Comparison of ENCODE assay signal across 18 cellular contexts in the genomic region with DNA sequence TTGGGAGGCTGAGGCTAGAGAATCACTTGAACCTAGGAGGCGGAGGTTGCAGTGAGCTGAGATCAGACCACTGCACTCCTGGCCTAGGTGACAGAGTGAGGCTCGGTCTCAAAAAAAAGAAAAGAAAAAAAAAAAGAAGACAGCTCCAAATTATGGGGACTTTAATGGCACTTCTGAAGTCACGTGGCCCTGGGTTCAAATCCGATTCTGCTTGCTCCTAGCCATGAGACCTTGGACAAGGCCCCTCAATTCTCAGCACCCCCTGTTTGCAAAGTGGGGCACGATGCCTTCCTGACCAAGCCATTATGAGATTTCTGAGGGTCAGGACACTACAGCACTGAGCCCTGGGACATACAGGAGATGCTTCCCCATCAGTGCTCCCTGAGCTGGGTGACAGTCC. TPM values are rescaled to one million over a fixed set of nuclear protein-coding genes. Genes with fewer than 3 reads are reported as not detected.
DNase-seq lines count a peak whose midpoint lies in the region; ATAC-seq and TF ChIP-seq lines count a peak whose summit lies in the region.
"Had no signal": no experiment of that assay in that cellular context is flagged by ENCODE, and none has a peak within 500 bp of the region (broad histone marks: within the 10 kb centered on the region; RNA-seq: fewer than 3 reads in every experiment).

No MANE protein-coding gene starts in this region.

- no peak for ATAC-seq in gastroesophageal sphincter
- no peak for ATAC-seq in GM18498 (IDR thresholded peaks at IDR 0.05; ENCODE audit: unreplicated experiment)
- ATAC-seq: GM23338 had no signal

- H3K27me3 Mint-ChIP-seq in activated CD4-positive, alpha-beta T cell treated with anti-CD3 and anti-CD28 coated beads, Interleukin-2, amount 10 ng/mL, durations not matched to agents 7 days and 5 days = peaks cover 2% of the 10 kb centered on the region

- TF ChIP-seq POLR2A in gastroesophageal sphincter (IDR thresholded peaks at IDR 0.05) = no peak
- no peak for TF ChIP-seq POLR2A in spleen (IDR thresholded peaks at IDR 0.05)

- H3K36me3 Mint-ChIP-seq in activated CD4-positive, alpha-beta T cell treated with anti-CD3 and anti-CD28 coated beads, Interleukin-2, amount 10 ng/mL, durations not matched to agents 7 days and 5 days (ENCODE audit: low read depth) = peaks cover 12% of the 10 kb centered on the region

- intact Hi-C loops in spleen (cut with DNase I; ENCODE audit: low total_unique reads) = no loop called here

- CTCF ChIA-PET in activated CD4-positive, alpha-beta T cell treated with anti-CD3 and anti-CD28 coated beads, Interleukin-2, amount 10 ng/mL, durations not matched to agents 7 days and 5 days (lab: Charles Lee) = interaction anchor here (0.8 to 3.1 kb wide), 5 partner anchors 9 to 121 kb away, joined by 3 to 17 read pairs (median 3); a partner anchor contains a TSS

- 96 to 100% methylated on average over 2 to 4 of the region's 5 CpGs for WGBS in gastroesophageal sphincter (ENCODE audit: low coverage in 1 of 2), 2 donors
- WGBS in spleen, 5 donors = 84 to 97% (median 86%) methylated on average over 5 of the region's 5 CpGs

- peak overlapping the region; percentile 81 for H3K27ac ChIP-seq in WERI-Rb-1
- H3K27ac ChIP-seq in gastroesophageal sphincter = peak overlapping the region in 3 of 4 donors; percentile 19 to 86 (median 86)
- peak overlapping the region; percentile 58 to 91 (median 86) for H3K27ac ChIP-seq in spleen

- H3K9me3 Mint-ChIP-seq in activated CD4-positive, alpha-beta T cell treated with anti-CD3 and anti-CD28 coated beads, Interleukin-2, amount 10 ng/mL, durations not matched to agents 7 days and 5 days = peaks cover 4% of the 10 kb centered on the region

- no peak overlapping the region for H3K4me3 ChIP-seq in WERI-Rb-1 (ENCODE audit: low read depth, low read length)
- no peak overlapping the region for H3K4me3 ChIP-seq in gastroesophageal sphincter
- no peak overlapping the region for H3K4me3 ChIP-seq in spleen
- H3K4me3 ChIP-seq: GM23338 had no signal

- H3K27ac Mint-ChIP-seq in activated CD4-positive, alpha-beta T cell treated with anti-CD3 and anti-CD28 coated beads, Interleukin-2, amount 10 ng/mL, durations not matched to agents 7 days and 5 days = peak overlapping the region; percentile 50
- H3K27ac Mint-ChIP-seq: GM23338 had no signal

- no peak for DNase-seq in activated CD4-positive, alpha-beta T cell treated with anti-CD3 and anti-CD28 coated beads, Interleukin-2, amount 10 ng/mL, durations not matched to agents 7 days and 5 days
- no peak for DNase-seq in activated CD4-positive, alpha-beta T cell treated with anti-CD3 and anti-CD28 coated beads for 1 hour
- DNase-seq in WERI-Rb-1 = no peak
- DNase-seq in spleen = no peak
- no peak for DNase-seq in iPS-NIHi7 (ENCODE audit: extremely low spot score)
- no peak for DNase-seq in NCI-H2227 (lab: John Stamatoyannopoulos, UW; ENCODE audit: unreplicated experiment)
- DNase-seq: activated CD4-positive, CD25-positive, alpha-beta regulatory T cell treated with anti-CD3 and anti-CD28 coated beads, Interleukin-2, amount 50 U/mL, for 72 hours; COR-L47; GDM1; NCI-H1417; nephron progenitor cell; sigmoid colon; stimulated activated CD4-positive, alpha-beta T cell treated with anti-CD3 and anti-CD28 coated beads, Interleukin-4, amount 100 ng/mL, for 24 hours had no signal

- H3K36me3 ChIP-seq in WERI-Rb-1 (no peaks in the 10 kb centered on the region), gastroesophageal sphincter (peaks cover 0 to 5% of the 10 kb centered on the region in 2 donors), spleen (peaks cover 0 to 8% (median 0%) of the 10 kb centered on the region in 6 donors)
- H3K36me3 ChIP-seq: breast epithelium, sigmoid colon had no signal

- H3K27me3 ChIP-seq in WERI-Rb-1 (ENCODE audit: insufficient read depth, low read depth, severe bottlenecking) (no peaks in the 10 kb centered on the region), gastroesophageal sphincter (no peaks in the 10 kb centered on the region), spleen (replicated peaks in 1 of 7) (no peaks in the 10 kb centered on the region)
- H3K27me3 ChIP-seq: breast epithelium, sigmoid colon had no signal

- H3K9me3 ChIP-seq in WERI-Rb-1 (ENCODE audit: severe bottlenecking) (peaks cover 2% of the 10 kb centered on the region), gastroesophageal sphincter (no peaks in the 10 kb centered on the region), spleen (peaks cover 0 to 1% (median 0%) of the 10 kb centered on the region in 8 donors)
- H3K9me3 ChIP-seq: breast epithelium, sigmoid colon had no signal

- H3K4me3 Mint-ChIP-seq in activated CD4-positive, alpha-beta T cell treated with anti-CD3 and anti-CD28 coated beads, Interleukin-2, amount 10 ng/mL, durations not matched to agents 7 days and 5 days = peak overlapping the region; percentile 40
- H3K4me3 Mint-ChIP-seq: GM23338, nephron progenitor cell had no signal

- H3K4me1 Mint-ChIP-seq in activated CD4-positive, alpha-beta T cell treated with anti-CD3 and anti-CD28 coated beads, Interleukin-2, amount 10 ng/mL, durations not matched to agents 7 days and 5 days = peaks cover 42% of the 10 kb centered on the region

- H3K4me1 ChIP-seq in gastroesophageal sphincter = peaks cover 0 to 77% (median 27%) of the 10 kb centered on the region in 3 donors
- peaks cover 50 to 100% (median 85%) of the 10 kb centered on the region in 6 donors for H3K4me1 ChIP-seq in spleen
- H3K4me1 ChIP-seq: breast epithelium had no signal

- TF ChIP-seq CTCF in WERI-Rb-1 (IDR thresholded peaks at IDR 0.05; ENCODE audit: low read depth, low read length) (no peak), gastroesophageal sphincter (IDR thresholded peaks at IDR 0.05) (no peak), spleen (IDR thresholded peaks at IDR 0.05 in 8 of 11, conservative IDR thresholded peaks at IDR 0.05 in 3 of 11) (no peak)

- POLR2A ChIA-PET in activated CD4-positive, alpha-beta T cell treated with anti-CD3 and anti-CD28 coated beads, Interleukin-2, amount 10 ng/mL, durations not matched to agents 7 days and 5 days (lab: Charles Lee) = interaction anchor here (0.6 kb wide), 1 partner anchor 10 kb away, joined by 3 read pairs; no protein-coding TSS in a partner anchor

- TF ChIP-seq EP300 in gastroesophageal sphincter (IDR thresholded peaks at IDR 0.05) = no peak

RNA-seq across cellular contexts. Expression of a gene that starts 1.1 kb away (rescaled TPM):
- 10 to 100 TPM; 17.2 to 17.3 TPM for total RNA-seq in activated CD4-positive, alpha-beta T cell treated with anti-CD3 and anti-CD28 coated beads, Interleukin-2, amount 10 ng/mL, durations not matched to agents 7 days and 5 days
- total RNA-seq in gastroesophageal sphincter (10 to 100 TPM; 21.3 to 76.5 (median 48.0) TPM), spleen (100 to 1,000 TPM; 150 to 334 (median 247) TPM)
- 10 to 100 TPM; 29.2 to 63.1 (median 47.8) TPM for polyA plus RNA-seq in spleen
- total RNA-seq: OCI-LY7 had no signal

RNA-seq across cellular contexts. Expression of a gene that starts 22.0 kb away (rescaled TPM):
- 10 to 100 TPM; 53.7 to 62.3 TPM for total RNA-seq in activated CD4-positive, alpha-beta T cell treated with anti-CD3 and anti-CD28 coated beads, Interleukin-2, amount 10 ng/mL, durations not matched to agents 7 days and 5 days
- 10 to 100 TPM; 46.7 to 73.9 (median 49.7) TPM for total RNA-seq in gastroesophageal sphincter
- total RNA-seq in spleen = 10 to 100 TPM; 41.3 to 89.7 (median 59.7) TPM
- 10 to 100 TPM; 47.0 to 97.9 (median 82.7) TPM for polyA plus RNA-seq in spleen

RNA-seq across cellular contexts. Expression of a gene that starts 43.9 kb away (rescaled TPM):
- total RNA-seq in activated CD4-positive, alpha-beta T cell treated with anti-CD3 and anti-CD28 coated beads, Interleukin-2, amount 10 ng/mL, durations not matched to agents 7 days and 5 days = 100 to 1,000 TPM; 100 to 122 TPM
- total RNA-seq in gastroesophageal sphincter (100 to 1,000 TPM; 112 to 146 (median 132) TPM), spleen (100 to 1,000 TPM in 1 of 7 donors, 10 to 100 TPM in 6; 62.5 to 118 (median 75.9) TPM)
- polyA plus RNA-seq in spleen = 10 to 100 TPM; 29.0 to 68.0 (median 31.7) TPM

RNA-seq across cellular contexts. Expression of a gene that starts 52.8 kb away (rescaled TPM):
- 10 to 100 TPM; 66.7 to 78.1 TPM for total RNA-seq in activated CD4-positive, alpha-beta T cell treated with anti-CD3 and anti-CD28 coated beads, Interleukin-2, amount 10 ng/mL, durations not matched to agents 7 days and 5 days
- total RNA-seq in gastroesophageal sphincter (10 to 100 TPM; 42.5 to 91.4 (median 63.2) TPM), spleen (10 to 100 TPM; 33.3 to 94.6 (median 72.3) TPM)
- 10 to 100 TPM; 39.5 to 73.7 (median 60.5) TPM for polyA plus RNA-seq in spleen
